Comparison of ENCODE assay signal across 9 cellular contexts in the genomic region with DNA sequence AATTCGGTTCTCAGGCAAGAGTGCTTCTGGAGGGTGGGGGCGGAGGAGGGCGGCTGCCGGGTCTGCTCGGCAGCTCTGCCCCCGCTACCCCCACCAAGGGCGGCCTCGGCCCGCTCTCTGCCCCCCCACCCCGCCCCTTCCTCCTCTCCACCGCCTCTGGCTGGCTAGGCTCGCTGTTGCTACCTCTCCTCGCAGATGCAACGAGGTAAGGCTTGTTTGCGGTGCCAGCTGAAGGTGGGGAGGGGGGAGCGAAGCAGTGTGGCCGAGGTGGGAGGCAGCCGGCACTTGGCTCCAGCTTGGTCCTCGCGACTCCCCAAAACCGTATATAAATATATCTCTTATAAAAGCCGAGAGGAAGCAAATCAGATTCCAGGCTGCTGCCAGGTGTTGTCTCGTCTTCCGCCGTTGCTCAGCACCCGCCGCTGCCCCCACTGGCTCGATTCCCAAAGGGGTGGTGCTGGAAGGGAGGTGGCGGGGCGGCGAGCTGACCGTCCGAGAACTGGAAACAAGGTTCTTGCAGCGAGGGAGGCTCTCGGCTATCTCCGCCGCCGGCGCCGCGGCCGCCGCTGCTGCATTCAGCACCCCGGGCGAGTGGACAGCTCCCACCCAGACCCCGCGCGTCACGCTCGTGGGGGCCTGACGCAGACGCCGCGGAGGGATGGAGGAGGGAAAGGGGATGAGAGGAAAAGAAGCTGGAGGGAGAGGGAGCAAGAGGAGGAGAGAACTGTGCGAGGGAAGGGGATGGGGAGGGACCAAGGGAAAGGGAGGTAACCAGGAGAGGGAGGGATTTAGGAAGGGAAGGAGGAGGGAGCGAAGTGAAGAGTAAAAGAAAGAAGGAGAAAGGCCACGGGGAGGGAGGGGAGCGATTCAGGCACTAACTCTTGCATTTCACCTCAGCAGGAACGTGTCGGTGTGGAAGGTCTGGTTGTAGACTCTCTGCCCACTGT. TPM values are rescaled to one million over a fixed set of nuclear protein-coding genes. Genes with fewer than 3 reads are reported as not detected.
DNase-seq lines count a peak whose midpoint lies in the region; ATAC-seq, FAIRE-seq and TF ChIP-seq lines count a peak whose summit lies in the region.
"Had no signal": no experiment of that assay in that cellular context is flagged by ENCODE, and none has a peak within 500 bp of the region (broad histone marks: within the 10 kb centered on the region; RNA-seq: fewer than 3 reads in every experiment).

A gene with protein sequence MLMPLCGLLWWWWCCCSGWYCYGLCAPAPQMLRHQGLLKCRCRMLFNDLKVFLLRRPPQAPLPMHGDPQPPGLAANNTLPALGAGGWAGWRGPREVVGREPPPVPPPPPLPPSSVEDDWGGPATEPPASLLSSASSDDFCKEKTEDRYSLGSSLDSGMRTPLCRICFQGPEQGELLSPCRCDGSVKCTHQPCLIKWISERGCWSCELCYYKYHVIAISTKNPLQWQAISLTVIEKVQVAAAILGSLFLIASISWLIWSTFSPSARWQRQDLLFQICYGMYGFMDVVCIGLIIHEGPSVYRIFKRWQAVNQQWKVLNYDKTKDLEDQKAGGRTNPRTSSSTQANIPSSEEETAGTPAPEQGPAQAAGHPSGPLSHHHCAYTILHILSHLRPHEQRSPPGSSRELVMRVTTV (minus strand): TSS at position 728 of the 947 bp plus-strand sequence. CDS start 2,223 bp downstream, outside the sequence.

- dilution Hi-C loops in endothelial cell of umbilical vein (cut with MboI; ENCODE audit: extremely low pct_ligation_motif_present, low sequenced_read_pairs), result no loop called here

- no peak for TF ChIP-seq POLR2A in endothelial cell of umbilical vein (IDR thresholded peaks at IDR 0.05; ENCODE audit: low read depth, low read length)

- no peak for TF ChIP-seq CTCF in endothelial cell of umbilical vein (IDR thresholded peaks at IDR 0.05; ENCODE audit: extremely low read depth in 1 of 2, insufficient read depth in 1 of 2, low read depth in 1 of 2, low read length in 2 of 2)

- CTCF ChIA-PET in endothelial cell of umbilical vein (lab: Charles Lee), result interaction anchor here (0.8 to 3.1 kb wide), 13 partner anchors 9 to 157 kb away, joined by 3 to 52 read pairs (median 4); a partner anchor contains a TSS

- H3K4me3 ChIP-seq in endothelial cell of umbilical vein (replicated peaks in 1 of 3; ENCODE audit: insufficient read depth in 1 of 3, low read depth in 1 of 3, low read length in 3 of 3) (peak within 1 kb of the TSS; percentile 66 to 80 (median 69)), mesenchymal stem cell (ENCODE audit: insufficient read depth in 1 of 2, low read depth in 1 of 2, low read length in 2 of 2) (peak within 1 kb of the TSS; percentile 60 to 77)

- H3K9me3 ChIP-seq in endothelial cell of umbilical vein (replicated peaks; ENCODE audit: control insufficient read depth, insufficient read depth, low read length), result no peaks in the 10 kb centered on the region
- no peaks in the 10 kb centered on the region for H3K9me3 ChIP-seq in mesenchymal stem cell (ENCODE audit: control insufficient read depth, low read length)

- H3K4me1 ChIP-seq in endothelial cell of umbilical vein (ENCODE audit: control insufficient read depth, extremely low read depth, insufficient read depth, low read length), result peaks cover 57% of the 10 kb centered on the region
- H3K4me1 ChIP-seq in mesenchymal stem cell (ENCODE audit: control insufficient read depth, insufficient read depth, low read depth, low read length), result peaks cover 17% of the 10 kb centered on the region

- H3K27me3 ChIP-seq in endothelial cell of umbilical vein (ENCODE audit: control insufficient read depth in 2 of 2, insufficient read depth in 2 of 2, low read length in 2 of 2) (no peaks in the 10 kb centered on the region), mesenchymal stem cell (ENCODE audit: control insufficient read depth in 1 of 2, insufficient read depth in 1 of 2, low read length in 2 of 2) (peaks cover 5 to 21% of the 10 kb centered on the region in 2 experiments)

- DNase-seq in SIG-M5 treated with dmso at 0.1 percent for 504 hours (lab: John Stamatoyannopoulos, UW; ENCODE audit: unreplicated experiment), result peak; percentile 30
- no peak for DNase-seq in SIG-M5 (lab: John Stamatoyannopoulos, UW)
- peak; percentile 46 for DNase-seq in NCI-H526 treated with DMSO at 0.1 percent for 48 hours (lab: John Stamatoyannopoulos, UW)
- DNase-seq in activated T-cell treated with anti-CD3 and anti-CD28 coated beads for 48 hours (ENCODE audit: low read depth), result peak; percentile 62
- peak; percentile 92 for DNase-seq in endothelial cell of umbilical vein (ENCODE audit: low read depth, low spot score)
- peak; percentile 90 for DNase-seq in mesenchymal stem cell
- DNase-seq in stimulated activated CD8-positive, alpha-beta memory T cell treated with anti-CD3 and anti-CD28 coated beads, Interleukin-12 subunit alpha, Interleukin-12 subunit beta, amount 100 ng/mL, for 4 hours (ENCODE audit: low read depth), result peak; percentile 40

- no peak within 1 kb of the TSS for H4K8ac ChIP-seq in mesenchymal stem cell (ENCODE audit: low read length)

- H2BK5ac ChIP-seq in mesenchymal stem cell (ENCODE audit: low read depth, low read length, poor library complexity, severe bottlenecking), result no peak within 1 kb of the TSS

- peak within 1 kb of the TSS; percentile 78 for H2AFZ ChIP-seq in endothelial cell of umbilical vein (ENCODE audit: low read depth, low read length)
- H2AFZ ChIP-seq in mesenchymal stem cell (ENCODE audit: low read depth, low read length), result no peak within 1 kb of the TSS

- no peak within 1 kb of the TSS for H3K14ac ChIP-seq in mesenchymal stem cell (ENCODE audit: low read length in 2 of 2)

- no peak for ATAC-seq in HG03571 (IDR thresholded peaks at IDR 0.05; ENCODE audit: unreplicated experiment)

- H3K18ac ChIP-seq in mesenchymal stem cell (ENCODE audit: low read depth in 1 of 2, low read length in 2 of 2), result peak within 1 kb of the TSS in 1 of 2 experiments; percentile 82

- no peak within 1 kb of the TSS for H2BK15ac ChIP-seq in mesenchymal stem cell (ENCODE audit: low read depth, poor library complexity, severe bottlenecking)

- H4K20me1 ChIP-seq in endothelial cell of umbilical vein (replicated peaks; ENCODE audit: control insufficient read depth, extremely low read depth, insufficient read depth, low read length), result peaks cover 2% of the 10 kb centered on the region

- under 1% methylated on average over 38 of the region's 60 CpGs for WGBS in mesenchymal stem cell

- intact Hi-C loops in endothelial cell of umbilical vein (cut with micrococcal nuclease), result loop anchor here (1.0 to 2.0 kb wide), 8 partner anchors 9 to 155 kb away; a partner anchor contains a TSS

- BruUV-seq in endothelial cell of umbilical vein (replicated peaks; lab: Mats Ljungman, UMichigan), result TSS peak; percentile 18

- H2AK5ac ChIP-seq in mesenchymal stem cell (ENCODE audit: low read length, severe bottlenecking), result no peak within 1 kb of the TSS

- H2BK12ac ChIP-seq in mesenchymal stem cell (ENCODE audit: low read length in 2 of 2), result peak within 1 kb of the TSS in 1 of 2 experiments; percentile 31

- H3K79me2 ChIP-seq in endothelial cell of umbilical vein (ENCODE audit: control insufficient read depth, insufficient read depth, low read length), result peaks cover 16% of the 10 kb centered on the region

- POLR2A ChIA-PET in endothelial cell of umbilical vein (lab: Charles Lee), result interaction anchor here (0.9 to 1.7 kb wide), 6 partner anchors 30 to 127 kb away, joined by 3 to 6 read pairs (median 3); a partner anchor contains a TSS

- H3K4me2 ChIP-seq in endothelial cell of umbilical vein (ENCODE audit: insufficient read depth, low read length) (peak within 1 kb of the TSS; percentile 94), mesenchymal stem cell (ENCODE audit: low read length, poor library complexity, severe bottlenecking) (peak within 1 kb of the TSS; percentile 80)

- peak within 1 kb of the TSS in 1 of 2 experiments; percentile 96 for H3K4ac ChIP-seq in mesenchymal stem cell (ENCODE audit: low read depth in 1 of 2, low read length in 2 of 2)

- no peak within 1 kb of the TSS for H4K91ac ChIP-seq in mesenchymal stem cell (ENCODE audit: low read length)

- peak within 1 kb of the TSS; percentile 99 for H3K27ac ChIP-seq in endothelial cell of umbilical vein (ENCODE audit: insufficient read depth, low read depth, low read length)
- peak within 1 kb of the TSS; percentile 82 for H3K27ac ChIP-seq in mesenchymal stem cell (ENCODE audit: low read length, poor library complexity, severe bottlenecking)

- H3K36me3 ChIP-seq in endothelial cell of umbilical vein (ENCODE audit: control insufficient read depth in 2 of 2, extremely low read depth in 1 of 2, insufficient read depth in 2 of 2, low read length in 2 of 2) (no peaks in the 10 kb centered on the region), mesenchymal stem cell (ENCODE audit: control insufficient read depth in 1 of 2, insufficient read depth in 2 of 2, low read depth in 1 of 2, low read length in 2 of 2) (no peaks in the 10 kb centered on the region)

- FAIRE-seq in endothelial cell of umbilical vein (lab: Jason Lieb, UNC), result peak; percentile 87
- FAIRE-seq: G401.6 had no signal

- H2BK120ac ChIP-seq in mesenchymal stem cell (ENCODE audit: low read depth, low read length), result no peak within 1 kb of the TSS

- peaks cover 2% of the 10 kb centered on the region for H3K79me1 ChIP-seq in mesenchymal stem cell (replicated peaks; ENCODE audit: low read length, poor library complexity, severe bottlenecking)

- H3K9me1 ChIP-seq in endothelial cell of umbilical vein (replicated peaks; ENCODE audit: control insufficient read depth, extremely low read depth, insufficient read depth, low read length), result no peaks in the 10 kb centered on the region

- peak within 1 kb of the TSS in 1 of 2 experiments; percentile 59 for H3K23ac ChIP-seq in mesenchymal stem cell (ENCODE audit: low read length in 2 of 2)

- peak within 1 kb of the TSS; percentile 92 for H3K9ac ChIP-seq in endothelial cell of umbilical vein (replicated peaks; ENCODE audit: extremely low read depth, insufficient read depth, low read length)
- peak within 1 kb of the TSS; percentile 73 for H3K9ac ChIP-seq in mesenchymal stem cell (ENCODE audit: low read length)

TF ChIP-seq in endothelial cell of umbilical vein, 7 proteins besides CTCF, POLR2A, EP300 and RAD21 (continues in another document):
- TF ChIP-seq FOS (IDR thresholded peaks at IDR 0.05; ENCODE audit: borderline replicate concordance, insufficient read depth, low read length), result no peak
- peak; percentile 75 for TF ChIP-seq POLR2AphosphoS5 (IDR thresholded peaks at IDR 0.05; ENCODE audit: insufficient read depth, low read depth, low read length)

RNA-seq across cellular contexts. Expression of the gene that starts here (rescaled TPM):
- 21.5 and 25.2 TPM in 2 replicates for total RNA-seq in endothelial cell of umbilical vein
- 11.3 and 11.7 TPM in 2 replicates for polyA plus RNA-seq in endothelial cell of umbilical vein
- polyA plus RNA-seq in endothelial cell of umbilical vein (2011; cell fraction: cytosol; rRNA removed), result 12.3 and 12.4 TPM in 2 replicates
- 7.8 and 8.5 TPM in 2 replicates for polyA plus RNA-seq in endothelial cell of umbilical vein (2011; cell fraction: nucleus; rRNA removed)
- polyA plus RNA-seq in endothelial cell of umbilical vein (2012), result 21.6 and 29.0 TPM in 2 replicates
- polyA minus RNA-seq in endothelial cell of umbilical vein, result 10.8 and 12.8 TPM in 2 replicates
- polyA minus RNA-seq in endothelial cell of umbilical vein (2011; cell fraction: cytosol; rRNA and poly(A)+ RNA removed), result not detected
- polyA minus RNA-seq in endothelial cell of umbilical vein (2011; cell fraction: nucleus; rRNA and poly(A)+ RNA removed), result 9.0 and 10.9 TPM in 2 replicates
- polyA plus RNA-seq in mesenchymal stem cell (2013, experiment 1 of 2), result 2.3 TPM
- 2.3 TPM for polyA plus RNA-seq in mesenchymal stem cell (2013, experiment 2 of 2)
